27 cellular contexts compared by ENCODE assay signal in the genomic region with DNA sequence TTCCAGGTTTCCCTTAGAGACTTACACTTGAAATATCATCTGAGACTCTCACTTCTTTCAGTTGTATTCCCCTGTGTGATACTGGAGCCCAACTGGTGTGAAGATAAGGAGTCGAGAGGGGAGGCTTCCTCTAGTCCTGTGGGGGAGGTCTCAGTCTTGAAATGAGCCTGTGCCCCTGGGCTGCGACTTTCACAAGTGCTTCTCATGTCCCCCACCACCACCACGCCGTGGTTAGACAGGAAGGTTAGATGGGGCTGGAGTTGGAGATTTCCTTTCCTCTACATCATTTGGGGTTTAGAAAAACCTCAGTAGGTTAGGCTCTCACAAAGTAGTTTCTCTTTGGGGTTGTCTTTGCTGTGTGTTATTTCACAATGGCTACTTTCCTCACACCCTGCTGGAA. TPM values are rescaled to one million over a fixed set of nuclear protein-coding genes. Genes with fewer than 3 reads are reported as not detected.
DNase-seq lines count a peak whose midpoint lies in the region; ATAC-seq and TF ChIP-seq lines count a peak whose summit lies in the region.
"Had no signal": no experiment of that assay in that cellular context is flagged by ENCODE, and none has a peak within 500 bp of the region (broad histone marks: within the 10 kb centered on the region; RNA-seq: fewer than 3 reads in every experiment).

No MANE protein-coding gene starts in this region.

- no peak overlapping the region for H3K4me3 Mint-ChIP-seq in activated CD4-positive, alpha-beta T cell treated with anti-CD3 and anti-CD28 coated beads, Interleukin-2, amount 10 ng/mL, durations not matched to agents 7 days and 5 days
- H3K4me3 Mint-ChIP-seq in CD14-positive monocyte = no peak overlapping the region
- H3K4me3 Mint-ChIP-seq: activated T-helper 1 cell treated with anti-CD3 and anti-CD28 coated beads, Interleukin-12 subunit alpha, Interleukin-12 subunit beta, Interleukin-2, Interleukin-4 antibody, amounts not matched to agents 30 ng/mL and 10 ng/mL and 1 ng/mL, durations not matched to agents 14 hours and 24 hours and 36 hours; CD4-positive, alpha-beta memory T cell; memory B cell; stimulated activated naive CD8-positive, alpha-beta T cell treated with anti-CD3 and anti-CD28 coated beads, Interleukin-15, Interleukin-2, amounts not matched to agents 100 ng/mL and 50 ng/mL, for 24 hours had no signal

- H3K27ac Mint-ChIP-seq in activated CD4-positive, alpha-beta T cell treated with anti-CD3 and anti-CD28 coated beads, Interleukin-2, amount 10 ng/mL, durations not matched to agents 7 days and 5 days = no peak overlapping the region
- peak overlapping the region in 1 of 7 donors; percentile 16 for H3K27ac Mint-ChIP-seq in CD14-positive monocyte
- H3K27ac Mint-ChIP-seq: activated T-helper 1 cell treated with anti-CD3 and anti-CD28 coated beads, Interleukin-12 subunit alpha, Interleukin-12 subunit beta, Interleukin-2, Interleukin-4 antibody, amounts not matched to agents 30 ng/mL and 10 ng/mL and 1 ng/mL, durations not matched to agents 14 hours and 24 hours and 36 hours; CD4-positive, alpha-beta memory T cell; memory B cell; stimulated activated naive CD8-positive, alpha-beta T cell treated with anti-CD3 and anti-CD28 coated beads, Interleukin-15, Interleukin-2, amounts not matched to agents 100 ng/mL and 50 ng/mL, for 24 hours had no signal

- no peak for ATAC-seq in HG03469 (IDR thresholded peaks at IDR 0.05; ENCODE audit: unreplicated experiment)
- ATAC-seq: HepG2, Panc1 had no signal

- H3K4me1 Mint-ChIP-seq in activated CD4-positive, alpha-beta T cell treated with anti-CD3 and anti-CD28 coated beads, Interleukin-2, amount 10 ng/mL, durations not matched to agents 7 days and 5 days = peaks cover 10% of the 10 kb centered on the region
- peaks cover 15% of the 10 kb centered on the region for H3K4me1 Mint-ChIP-seq in CD14-positive monocyte
- H3K4me1 Mint-ChIP-seq: memory B cell had no signal

- no peak overlapping the region for H3K9ac ChIP-seq in mesendoderm (ENCODE audit: low read length)

- peak; percentile 38 for DNase-seq in activated CD4-positive, alpha-beta T cell treated with anti-CD3 and anti-CD28 coated beads for 48 hours
- DNase-seq in activated CD4-positive, alpha-beta T cell treated with anti-CD3 and anti-CD28 coated beads, Interleukin-2, amount 10 ng/mL, durations not matched to agents 7 days and 5 days = no peak
- peak; percentile 2 for DNase-seq in stimulated activated CD4-positive, alpha-beta T cell treated with anti-CD3 and anti-CD28 coated beads, Interleukin-1b, Interleukin-23, amount 100 ng/mL, for 48 hours
- DNase-seq in stimulated activated CD4-positive, alpha-beta T cell treated with anti-CD3 and anti-CD28 coated beads, Interleukin-12 subunit alpha, Interleukin-12 subunit beta, amount 100 ng/mL, for 4 hours = no peak
- DNase-seq in mesendoderm (peak; percentile 68), SW 1271 (lab: John Stamatoyannopoulos, UW) (no peak), CD14-positive monocyte (ENCODE audit: low spot score) (no peak)
- DNase-seq: 8988T; activated CD4-positive, alpha-beta T cell treated with anti-CD3 and anti-CD28 coated beads for 4 hours; CD4-positive, alpha-beta memory T cell; dorsolateral prefrontal cortex; EL; hypothalamus; NCI-H1694; NK-92 treated with Interleukin-12 subunit alpha and Interleukin-12 subunit beta, amount 100 ng/mL, for 24 hours; SHP77; stimulated activated CD4-positive, alpha-beta T cell treated with anti-CD3 and anti-CD28 coated beads, Interleukin-2, amount 100 ng/mL, for 48 hours; uterus had no signal

- H4K5ac ChIP-seq in mesendoderm (ENCODE audit: low read length) = no peak overlapping the region

- CTCF ChIA-PET in activated CD4-positive, alpha-beta T cell treated with anti-CD3 and anti-CD28 coated beads, Interleukin-2, amount 10 ng/mL, durations not matched to agents 7 days and 5 days (lab: Charles Lee) = no interaction called here

- no peak for TF ChIP-seq CTCF in CD14-positive monocyte (IDR thresholded peaks at IDR 0.05)

- no peak overlapping the region for H4K8ac ChIP-seq in mesendoderm (ENCODE audit: low read depth, low read length)

- no peak overlapping the region for H3K56ac ChIP-seq in mesendoderm (ENCODE audit: low read length)

- H3K4me2 ChIP-seq in mesendoderm (ENCODE audit: low read length) = no peak overlapping the region
- H3K4me2 ChIP-seq: smooth muscle cell had no signal

- no peak overlapping the region for H3K18ac ChIP-seq in mesendoderm (ENCODE audit: low read length)

- H3K9me3 Mint-ChIP-seq in activated CD4-positive, alpha-beta T cell treated with anti-CD3 and anti-CD28 coated beads, Interleukin-2, amount 10 ng/mL, durations not matched to agents 7 days and 5 days = no peaks in the 10 kb centered on the region
- peaks cover 0 to 5% (median 0%) of the 10 kb centered on the region in 7 donors for H3K9me3 Mint-ChIP-seq in CD14-positive monocyte
- H3K9me3 Mint-ChIP-seq: activated T-helper 1 cell treated with anti-CD3 and anti-CD28 coated beads, Interleukin-12 subunit alpha, Interleukin-12 subunit beta, Interleukin-2, Interleukin-4 antibody, amounts not matched to agents 30 ng/mL and 10 ng/mL and 1 ng/mL, durations not matched to agents 14 hours and 24 hours and 36 hours; stimulated activated naive CD8-positive, alpha-beta T cell treated with anti-CD3 and anti-CD28 coated beads, Interleukin-15, Interleukin-2, amounts not matched to agents 100 ng/mL and 50 ng/mL, for 24 hours had no signal

- no peak overlapping the region for H2BK15ac ChIP-seq in mesendoderm (replicated peaks; ENCODE audit: low read depth)

- WGBS in mesendoderm (ENCODE audit: extremely low coverage, insufficient coverage, low lambda C conversion rate) = no CpG with 5 or more reads among the region's 4 CpGs

- H3K4me1 ChIP-seq in mesendoderm (ENCODE audit: control insufficient read depth, low read depth, low read length) = no peaks in the 10 kb centered on the region
- H3K4me1 ChIP-seq: right atrium auricular region, uterus had no signal

- no peak overlapping the region for H3K23ac ChIP-seq in mesendoderm (ENCODE audit: low read length)

- no peak overlapping the region for H3K4ac ChIP-seq in mesendoderm (ENCODE audit: low read depth, low read length)

- H3K79me2 ChIP-seq in mesendoderm (ENCODE audit: control insufficient read depth, insufficient read depth, low read length) = no peaks in the 10 kb centered on the region

- no peak overlapping the region for H2BK120ac ChIP-seq in mesendoderm (ENCODE audit: low read depth, low read length)

- intact Hi-C loops in CD14-positive monocyte (cut with micrococcal nuclease) = no loop called here

- H3K36me3 Mint-ChIP-seq in activated CD4-positive, alpha-beta T cell treated with anti-CD3 and anti-CD28 coated beads, Interleukin-2, amount 10 ng/mL, durations not matched to agents 7 days and 5 days (ENCODE audit: low read depth) = no peaks in the 10 kb centered on the region
- no peaks in the 10 kb centered on the region for H3K36me3 Mint-ChIP-seq in CD14-positive monocyte
- H3K36me3 Mint-ChIP-seq: CD4-positive, alpha-beta memory T cell; memory B cell had no signal

- H3K4me3 ChIP-seq in mesendoderm (ENCODE audit: low read length) = no peak overlapping the region
- H3K4me3 ChIP-seq: dorsolateral prefrontal cortex, right atrium auricular region, smooth muscle cell, uterus had no signal

- peaks cover 56% of the 10 kb centered on the region for H3K27me3 Mint-ChIP-seq in activated CD4-positive, alpha-beta T cell treated with anti-CD3 and anti-CD28 coated beads, Interleukin-2, amount 10 ng/mL, durations not matched to agents 7 days and 5 days
- H3K27me3 Mint-ChIP-seq in CD14-positive monocyte (ENCODE audit: low read depth in 3 of 3) = peaks cover 9 to 11% (median 10%) of the 10 kb centered on the region in 3 donors

- H2BK5ac ChIP-seq in mesendoderm (ENCODE audit: low read length) = no peak overlapping the region

- no peak overlapping the region for H3K27ac ChIP-seq in mesendoderm (ENCODE audit: low read depth, low read length)
- H3K27ac ChIP-seq: dorsolateral prefrontal cortex, right atrium auricular region, uterus had no signal

- H3K79me1 ChIP-seq in mesendoderm (ENCODE audit: low read length) = no peaks in the 10 kb centered on the region

- POLR2A ChIA-PET in activated CD4-positive, alpha-beta T cell treated with anti-CD3 and anti-CD28 coated beads, Interleukin-2, amount 10 ng/mL, durations not matched to agents 7 days and 5 days (lab: Charles Lee) = no interaction called here

- no peaks in the 10 kb centered on the region for H3K36me3 ChIP-seq in mesendoderm (ENCODE audit: control insufficient read depth, insufficient read depth, low read length)
- H3K36me3 ChIP-seq: right atrium auricular region, uterus had no signal

- H2AK5ac ChIP-seq in mesendoderm (ENCODE audit: low read length) = no peak overlapping the region

- H3K27me3 ChIP-seq in mesendoderm (ENCODE audit: insufficient read depth, low read length, poor library complexity) = no peaks in the 10 kb centered on the region
- H3K27me3 ChIP-seq: right atrium auricular region, uterus had no signal

RNA-seq across cellular contexts. Expression of a gene that starts 25.6 kb away (rescaled TPM):
- total RNA-seq in activated CD4-positive, alpha-beta T cell treated with anti-CD3 and anti-CD28 coated beads, Interleukin-2, amount 10 ng/mL, durations not matched to agents 7 days and 5 days = under 1 TPM in 1 of 2 experiments, not detected in 1; 0.04 TPM
- polyA plus RNA-seq in mesendoderm (2013, experiment 1 of 2) = 1.9 TPM
- 1.8 TPM for polyA plus RNA-seq in mesendoderm (2013, experiment 2 of 2)
- polyA plus RNA-seq in CD14-positive monocyte = not detected
- total RNA-seq: activated T-helper 1 cell treated with anti-CD3 and anti-CD28 coated beads, Interleukin-12 subunit alpha, Interleukin-12 subunit beta, Interleukin-2, Interleukin-4 antibody, amounts not matched to agents 30 ng/mL and 10 ng/mL and 1 ng/mL, durations not matched to agents 14 hours and 24 hours and 36 hours; CD4-positive, alpha-beta memory T cell; endothelial cell of umbilical vein; HepG2 had no signal
- polyA plus RNA-seq: CD4-positive, alpha-beta memory T cell; endothelial cell of umbilical vein; HepG2; smooth muscle cell had no signal

Comparison
In these comparisons a context has a peak if more than half of its experiments do, and no peak if none do; other contexts are left out.
1. DNase-seq: peak in activated CD4-positive, alpha-beta T cell treated with anti-CD3 and anti-CD28 coated beads for 48 hours (single experiment), stimulated activated CD4-positive, alpha-beta T cell treated with anti-CD3 and anti-CD28 coated beads, Interleukin-1b, Interleukin-23, amount 100 ng/mL, for 48 hours (single experiment) and mesendoderm (single experiment); none in activated CD4-positive, alpha-beta T cell treated with anti-CD3 and anti-CD28 coated beads, Interleukin-2, amount 10 ng/mL, durations not matched to agents 7 days and 5 days (single experiment), stimulated activated CD4-positive, alpha-beta T cell treated with anti-CD3 and anti-CD28 coated beads, Interleukin-12 subunit alpha, Interleukin-12 subunit beta, amount 100 ng/mL, for 4 hours (single experiment), SW 1271 (0 of 2) and CD14-positive monocyte (single experiment).